ENCODE assay signal across 1 cellular context in genomic region chr12:69470189-69471094, GRCh38.
TF ChIP-seq lines count a peak whose summit lies in the region.

A gene with protein sequence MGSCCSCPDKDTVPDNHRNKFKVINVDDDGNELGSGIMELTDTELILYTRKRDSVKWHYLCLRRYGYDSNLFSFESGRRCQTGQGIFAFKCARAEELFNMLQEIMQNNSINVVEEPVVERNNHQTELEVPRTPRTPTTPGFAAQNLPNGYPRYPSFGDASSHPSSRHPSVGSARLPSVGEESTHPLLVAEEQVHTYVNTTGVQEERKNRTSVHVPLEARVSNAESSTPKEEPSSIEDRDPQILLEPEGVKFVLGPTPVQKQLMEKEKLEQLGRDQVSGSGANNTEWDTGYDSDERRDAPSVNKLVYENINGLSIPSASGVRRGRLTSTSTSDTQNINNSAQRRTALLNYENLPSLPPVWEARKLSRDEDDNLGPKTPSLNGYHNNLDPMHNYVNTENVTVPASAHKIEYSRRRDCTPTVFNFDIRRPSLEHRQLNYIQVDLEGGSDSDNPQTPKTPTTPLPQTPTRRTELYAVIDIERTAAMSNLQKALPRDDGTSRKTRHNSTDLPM (plus strand): TSS chr12:69470388. CDS start chr12:69569031, 98,643 bp downstream.

TF ChIP-seq in HepG2, 621 proteins besides CTCF, POLR2A, EP300 and RAD21 (continued from another document and continues in another):
- TF ChIP-seq ZBTB40 (IDR thresholded peaks at IDR 0.05), result peak; percentile 73
- TF ChIP-seq ZBTB40 (CRISPR knock-in tag; IDR thresholded peaks at IDR 0.05), result no peak
- no peak for TF ChIP-seq RELA (CRISPR knock-in tag; IDR thresholded peaks at IDR 0.05)
- TF ChIP-seq TAF15 (IDR thresholded peaks at IDR 0.05; ENCODE audit: low read depth, low read length, poor library complexity, severe bottlenecking), result no peak
- no peak for TF ChIP-seq ZNF678 (CRISPR knock-in tag; IDR thresholded peaks at IDR 0.05)
- TF ChIP-seq ZNF18 (CRISPR knock-in tag; IDR thresholded peaks at IDR 0.05; ENCODE audit: insufficient replicate concordance), result no peak
- TF ChIP-seq ZNF326 (CRISPR knock-in tag; IDR thresholded peaks at IDR 0.05; ENCODE audit: borderline replicate concordance), result no peak
- TF ChIP-seq ZBTB38 (CRISPR knock-in tag; IDR thresholded peaks at IDR 0.05), result no peak
- no peak for TF ChIP-seq ARID2 (CRISPR knock-in tag; IDR thresholded peaks at IDR 0.05; ENCODE audit: borderline replicate concordance)
- TF ChIP-seq ATAD3A (CRISPR knock-in tag; IDR thresholded peaks at IDR 0.05), result no peak
- no peak for TF ChIP-seq MAFK (conservative IDR thresholded peaks at IDR 0.05 in 1 of 2, IDR thresholded peaks at IDR 0.05 in 1 of 2; ENCODE audit: low read length in 2 of 2)
- TF ChIP-seq CSRNP2 (CRISPR knock-in tag; conservative IDR thresholded peaks at IDR 0.05; ENCODE audit: low read depth), result no peak
- TF ChIP-seq, protein P1, sequence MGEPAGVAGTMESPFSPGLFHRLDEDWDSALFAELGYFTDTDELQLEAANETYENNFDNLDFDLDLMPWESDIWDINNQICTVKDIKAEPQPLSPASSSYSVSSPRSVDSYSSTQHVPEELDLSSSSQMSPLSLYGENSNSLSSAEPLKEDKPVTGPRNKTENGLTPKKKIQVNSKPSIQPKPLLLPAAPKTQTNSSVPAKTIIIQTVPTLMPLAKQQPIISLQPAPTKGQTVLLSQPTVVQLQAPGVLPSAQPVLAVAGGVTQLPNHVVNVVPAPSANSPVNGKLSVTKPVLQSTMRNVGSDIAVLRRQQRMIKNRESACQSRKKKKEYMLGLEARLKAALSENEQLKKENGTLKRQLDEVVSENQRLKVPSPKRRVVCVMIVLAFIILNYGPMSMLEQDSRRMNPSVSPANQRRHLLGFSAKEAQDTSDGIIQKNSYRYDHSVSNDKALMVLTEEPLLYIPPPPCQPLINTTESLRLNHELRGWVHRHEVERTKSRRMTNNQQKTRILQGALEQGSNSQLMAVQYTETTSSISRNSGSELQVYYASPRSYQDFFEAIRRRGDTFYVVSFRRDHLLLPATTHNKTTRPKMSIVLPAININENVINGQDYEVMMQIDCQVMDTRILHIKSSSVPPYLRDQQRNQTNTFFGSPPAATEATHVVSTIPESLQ (CRISPR knock-in tag; conservative IDR thresholded peaks at IDR 0.05), result no peak
- no peak for TF ChIP-seq ZNF33B (CRISPR knock-in tag; IDR thresholded peaks at IDR 0.05)
- no peak for TF ChIP-seq ZNF276 (CRISPR knock-in tag; IDR thresholded peaks at IDR 0.05; ENCODE audit: low read depth)
- no peak for TF ChIP-seq TEAD2 (CRISPR knock-in tag; IDR thresholded peaks at IDR 0.05)
- peak; percentile 45; the same call in 1 of the 2 replicates for TF ChIP-seq ZNF746 (CRISPR knock-in tag; IDR thresholded peaks at IDR 0.05)
- 0 out of 2 replicates have a peak, but pooled peaks have one; percentile 34 for TF ChIP-seq ZNF546 (CRISPR knock-in tag; conservative IDR thresholded peaks at IDR 0.05)
- TF ChIP-seq, protein P2, sequence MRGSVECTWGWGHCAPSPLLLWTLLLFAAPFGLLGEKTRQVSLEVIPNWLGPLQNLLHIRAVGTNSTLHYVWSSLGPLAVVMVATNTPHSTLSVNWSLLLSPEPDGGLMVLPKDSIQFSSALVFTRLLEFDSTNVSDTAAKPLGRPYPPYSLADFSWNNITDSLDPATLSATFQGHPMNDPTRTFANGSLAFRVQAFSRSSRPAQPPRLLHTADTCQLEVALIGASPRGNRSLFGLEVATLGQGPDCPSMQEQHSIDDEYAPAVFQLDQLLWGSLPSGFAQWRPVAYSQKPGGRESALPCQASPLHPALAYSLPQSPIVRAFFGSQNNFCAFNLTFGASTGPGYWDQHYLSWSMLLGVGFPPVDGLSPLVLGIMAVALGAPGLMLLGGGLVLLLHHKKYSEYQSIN (CRISPR knock-in tag; IDR thresholded peaks at IDR 0.05; ENCODE audit: borderline replicate concordance), result no peak
- TF ChIP-seq E2F5 (CRISPR knock-in tag; conservative IDR thresholded peaks at IDR 0.05), result no peak; the same call in 1 of the 2 replicates
- TF ChIP-seq ZNF496 (CRISPR knock-in tag; IDR thresholded peaks at IDR 0.05; ENCODE audit: insufficient replicate concordance), result no peak
- TF ChIP-seq ZNF550 (CRISPR knock-in tag; IDR thresholded peaks at IDR 0.05; ENCODE audit: borderline replicate concordance), result no peak
- TF ChIP-seq ZNF670 (CRISPR knock-in tag; IDR thresholded peaks at IDR 0.05; ENCODE audit: borderline replicate concordance), result peak; percentile 76; the same call in 1 of the 2 replicates
- no peak for TF ChIP-seq ZNF646 (CRISPR knock-in tag; IDR thresholded peaks at IDR 0.05)
- peak; percentile 75 for TF ChIP-seq GATAD2A (CRISPR knock-in tag; IDR thresholded peaks at IDR 0.05)
